In the genomic region with DNA sequence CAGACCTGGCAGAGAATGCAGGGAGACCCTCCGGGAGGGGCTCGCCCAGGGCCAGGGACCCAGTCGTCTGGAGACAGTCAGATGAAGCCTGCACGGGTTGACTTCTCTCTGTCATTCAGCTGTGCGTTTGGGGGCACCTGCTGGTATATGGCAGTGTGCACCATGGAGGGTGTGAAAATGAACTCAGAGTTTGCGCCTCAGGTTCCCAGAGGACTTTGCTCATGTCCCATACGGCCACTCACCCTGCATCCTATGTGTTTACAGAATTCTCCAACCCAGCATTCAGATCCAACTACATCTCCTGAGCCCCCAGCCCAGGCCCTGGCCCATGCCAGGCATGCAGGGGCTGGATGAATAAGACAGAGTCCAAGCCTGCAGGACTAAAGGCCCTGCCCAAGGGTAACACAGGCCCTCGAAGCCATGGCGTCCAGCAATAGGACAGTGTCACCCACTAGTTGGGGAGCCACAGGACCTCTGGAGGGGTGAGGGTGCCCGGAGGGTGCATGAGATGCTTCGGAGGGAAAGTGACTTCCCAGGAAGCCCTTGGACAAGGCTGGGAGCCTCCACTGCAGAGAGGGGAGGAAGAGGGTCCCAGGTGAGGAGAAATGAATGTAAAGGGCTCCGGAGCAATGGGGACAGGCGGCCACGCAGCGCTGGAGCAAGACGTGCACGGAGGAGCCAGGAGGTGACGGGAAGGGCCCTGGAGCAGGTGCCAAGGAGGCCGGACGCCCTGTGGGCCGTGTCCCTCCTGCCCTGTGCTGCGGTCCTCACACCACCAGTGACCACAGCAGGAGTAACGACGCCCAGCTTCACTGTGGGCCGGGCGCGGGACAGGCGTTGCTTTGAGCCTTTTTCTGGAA, we compare ENCODE assay signal across 21 cellular contexts. TPM values are rescaled to one million over a fixed set of nuclear protein-coding genes. Genes with fewer than 3 reads are reported as not detected.
A peak's percentile ranks its signal among the peaks of the same experiment; 100 is the strongest.
DNase-seq lines count a peak whose midpoint lies in the region; TF ChIP-seq lines count a peak whose summit lies in the region.
"Had no signal": no experiment of that assay in that cellular context is flagged by ENCODE, and none has a peak within 500 bp of the region (broad histone marks: within the 10 kb centered on the region; RNA-seq: fewer than 3 reads in every experiment).

No MANE protein-coding gene starts in this region.

- H3K9me3 ChIP-seq in endodermal cell (ENCODE audit: control insufficient read depth, low read length) (no peaks in the 10 kb centered on the region), transverse colon (no peaks in the 10 kb centered on the region)
- H3K9me3 ChIP-seq: BLaER1 had no signal

- no peaks in the 10 kb centered on the region for H3K27me3 Mint-ChIP-seq in endodermal cell (ENCODE audit: insufficient read depth)
- no peaks in the 10 kb centered on the region for H3K27me3 Mint-ChIP-seq in neural crest cell (ENCODE audit: low read depth)
- H3K27me3 Mint-ChIP-seq in nephron progenitor cell (ENCODE audit: low read depth, poor library complexity) = no peaks in the 10 kb centered on the region
- peaks cover 0 to 3% (median 2%) of the 10 kb centered on the region in 3 donors for H3K27me3 Mint-ChIP-seq in immature natural killer cell (ENCODE audit: low read depth in 3 of 3)
- H3K27me3 Mint-ChIP-seq: activated CD4-positive, alpha-beta T cell treated with anti-CD3 and anti-CD28 coated beads for 36 hours; type B pancreatic cell had no signal

- H3K36me3 Mint-ChIP-seq in endodermal cell (ENCODE audit: low read depth) = no peaks in the 10 kb centered on the region
- H3K36me3 Mint-ChIP-seq in neural crest cell (ENCODE audit: low read depth) = no peaks in the 10 kb centered on the region
- H3K36me3 Mint-ChIP-seq in nephron progenitor cell (ENCODE audit: low read depth) = no peaks in the 10 kb centered on the region
- no peaks in the 10 kb centered on the region for H3K36me3 Mint-ChIP-seq in immature natural killer cell
- H3K36me3 Mint-ChIP-seq: type B pancreatic cell had no signal

- H3K27me3 ChIP-seq in endodermal cell (ENCODE audit: control insufficient read depth, insufficient read depth, low read length, poor library complexity, severe bottlenecking) = no peaks in the 10 kb centered on the region
- H3K27me3 ChIP-seq in transverse colon = no peaks in the 10 kb centered on the region
- H3K27me3 ChIP-seq: BLaER1 had no signal

- H3K4me3 ChIP-seq in endodermal cell (ENCODE audit: low read length) (no peak overlapping the region), transverse colon (no peak overlapping the region)
- H3K4me3 ChIP-seq: BLaER1 had no signal

- no peak overlapping the region for H3K9ac ChIP-seq in endodermal cell (ENCODE audit: extremely low read depth, low read length, poor library complexity, severe bottlenecking)
- H3K9ac ChIP-seq: BLaER1 had no signal

- H3K9me3 Mint-ChIP-seq in endodermal cell (no peaks in the 10 kb centered on the region), neural crest cell (no peaks in the 10 kb centered on the region), nephron progenitor cell (no peaks in the 10 kb centered on the region), immature natural killer cell (no peaks in the 10 kb centered on the region)
- H3K9me3 Mint-ChIP-seq: stimulated activated effector memory CD8-positive, alpha-beta T cell treated with anti-CD3 and anti-CD28 coated beads, Interleukin-12 subunit alpha, Interleukin-12 subunit beta, amount 100 ng/mL, for 72 hours; type B pancreatic cell had no signal

- H3K4me1 ChIP-seq in endodermal cell (ENCODE audit: control insufficient read depth, insufficient read depth, low read length) = no peaks in the 10 kb centered on the region
- H3K4me1 ChIP-seq in transverse colon = peaks cover 0 to 5% (median 3%) of the 10 kb centered on the region in 4 donors

- no peak for TF ChIP-seq POLR2A in transverse colon (IDR thresholded peaks at IDR 0.05)

- H3K36me3 ChIP-seq in endodermal cell (ENCODE audit: control insufficient read depth, insufficient read depth, low read length) = no peaks in the 10 kb centered on the region
- H3K36me3 ChIP-seq in transverse colon = no peaks in the 10 kb centered on the region
- H3K36me3 ChIP-seq: BLaER1 had no signal

- peaks cover 12% of the 10 kb centered on the region for H3K4me1 Mint-ChIP-seq in endodermal cell
- peaks cover 31% of the 10 kb centered on the region for H3K4me1 Mint-ChIP-seq in neural crest cell
- peaks cover 81% of the 10 kb centered on the region for H3K4me1 Mint-ChIP-seq in nephron progenitor cell
- peaks cover 9 to 11% of the 10 kb centered on the region in 2 donors for H3K4me1 Mint-ChIP-seq in immature natural killer cell

- in situ Hi-C loops in transverse colon (cut with MboI; ENCODE audit: low pct_ligation_motif_present in 1 of 4, low pct_unique_long_range_greater_than_20kb in 1 of 4, low sequenced_read_pairs in 3 of 4) = no loop called here

- TF ChIP-seq EP300 in transverse colon (IDR thresholded peaks at IDR 0.05; ENCODE audit: low read depth) = no peak

- TF ChIP-seq CTCF in endodermal cell (conservative IDR thresholded peaks at IDR 0.05) (no peak), neural crest cell (conservative IDR thresholded peaks at IDR 0.05) (no peak), transverse colon (IDR thresholded peaks at IDR 0.05) (no peak), nephron progenitor cell (IDR thresholded peaks at IDR 0.05) (no peak)

- H3K4me3 Mint-ChIP-seq in endodermal cell (no peak overlapping the region), neural crest cell (no peak overlapping the region), nephron progenitor cell (no peak overlapping the region), immature natural killer cell (no peak overlapping the region)
- H3K4me3 Mint-ChIP-seq: activated CD4-positive, alpha-beta T cell treated with anti-CD3 and anti-CD28 coated beads for 36 hours; stimulated activated effector memory CD8-positive, alpha-beta T cell treated with anti-CD3 and anti-CD28 coated beads, Interleukin-12 subunit alpha, Interleukin-12 subunit beta, amount 100 ng/mL, for 72 hours had no signal

- intact Hi-C loops in transverse colon (cut with DNase I; ENCODE audit: low total_unique reads) = loop anchor here (10.0 kb wide), 1 partner anchor 106 kb away; no protein-coding TSS in a partner anchor

- 94 to 95% methylated on average over 21 to 28 of the region's 28 CpGs for WGBS in endodermal cell (ENCODE audit: insufficient coverage in 1 of 2, insufficient read length in 1 of 2), 2 experiments
- WGBS in transverse colon (ENCODE audit: low coverage in 1 of 2), 2 donors = 91% methylated on average over 28 of the region's 28 CpGs; no CpG with 5 or more reads in 1 of the 2 donors

- no peak overlapping the region for H3K27ac Mint-ChIP-seq in endodermal cell
- H3K27ac Mint-ChIP-seq in neural crest cell (ENCODE audit: unreplicated experiment) = peak overlapping the region; percentile 64
- no peak overlapping the region for H3K27ac Mint-ChIP-seq in nephron progenitor cell
- H3K27ac Mint-ChIP-seq in immature natural killer cell = no peak overlapping the region
- H3K27ac Mint-ChIP-seq: activated CD4-positive, alpha-beta T cell treated with anti-CD3 and anti-CD28 coated beads for 36 hours; stimulated activated effector memory CD8-positive, alpha-beta T cell treated with anti-CD3 and anti-CD28 coated beads, Interleukin-12 subunit alpha, Interleukin-12 subunit beta, amount 100 ng/mL, for 72 hours; type B pancreatic cell had no signal

- peak; percentile 58 for DNase-seq in activated effector memory CD4-positive, alpha-beta T cell treated with anti-CD3 and anti-CD28 coated beads, Interleukin-2, amount 50 U/mL, for 16 hours
- no peak for DNase-seq in activated effector memory CD4-positive, alpha-beta T cell treated with Interleukin-2 at 50 U/mL for 16 hours
- DNase-seq in endodermal cell = peak; percentile 33
- no peak for DNase-seq in neural crest cell (ENCODE audit: low read depth, low spot score)
- DNase-seq in transverse colon = no peak
- no peak for DNase-seq in nephron progenitor cell
- DNase-seq in immature natural killer cell = no peak
- DNase-seq in pons (ENCODE audit: low spot score) = no peak
- DNase-seq: activated CD4-positive, alpha-beta T cell treated with anti-CD3 and anti-CD28 coated beads for 36 hours; activated gamma-delta T cell; hypothalamus; Karpas-422; kidney glomerular epithelial cell; NCI-H2029 treated with DMSO at 0.1 percent for 48 hours; right cardiac atrium had no signal

- no peak overlapping the region for H3K27ac ChIP-seq in endodermal cell (ENCODE audit: low read depth, low read length)
- H3K27ac ChIP-seq in transverse colon = peak overlapping the region in 3 of 4 donors; percentile 43 to 52 (median 46)
- H3K27ac ChIP-seq: BLaER1, RWPE1 had no signal

RNA-seq across cellular contexts. Expression of gene CALML3, which starts 36.3 kb away (rescaled TPM):
- total RNA-seq in endodermal cell (not detected), neural crest cell (not detected in 2 replicates), transverse colon (not detected)
- polyA plus RNA-seq in endodermal cell (2013, experiment 1 of 2) = not detected
- not detected for polyA plus RNA-seq in endodermal cell (2013, experiment 2 of 2)
- not detected for polyA plus RNA-seq in immature natural killer cell
- total RNA-seq: activated CD4-positive, alpha-beta T cell treated with anti-CD3 and anti-CD28 coated beads for 36 hours; mucosa of gallbladder; NCI-H460; right cardiac atrium had no signal
- polyA plus RNA-seq: right cardiac atrium had no signal

Comparison
In these comparisons a context has a peak if more than half of its experiments do, and no peak if none do; other contexts are left out.
1. DNase-seq: peak in activated effector memory CD4-positive, alpha-beta T cell treated with anti-CD3 and anti-CD28 coated beads, Interleukin-2, amount 50 U/mL, for 16 hours (single experiment) and endodermal cell (single experiment); none in activated effector memory CD4-positive, alpha-beta T cell treated with Interleukin-2 at 50 U/mL for 16 hours (single experiment), neural crest cell (single experiment), transverse colon (single experiment), nephron progenitor cell (single experiment), immature natural killer cell (0 of 3) and pons (single experiment).